Comparison of ENCODE assay signal across 25 cellular contexts in genomic region chr3:194728986-194729385, GRCh38. TPM values are rescaled to one million over a fixed set of nuclear protein-coding genes. Genes with fewer than 3 reads are reported as not detected.
A peak's percentile ranks its signal among the peaks of the same experiment; 100 is the strongest.
DNase-seq lines count a peak whose midpoint lies in the region; FAIRE-seq and TF ChIP-seq lines count a peak whose summit lies in the region.
"Had no signal": no experiment of that assay in that cellular context is flagged by ENCODE, and none has a peak within 500 bp of the region (broad histone marks: within the 10 kb centered on the region; RNA-seq: fewer than 3 reads in every experiment).

No MANE protein-coding gene starts in this region.

- H2BK12ac ChIP-seq in H1 (ENCODE audit: low read depth, low read length): no peak overlapping the region

- CTCF ChIA-PET in H1 (lab: Charles Lee; ENCODE audit: partially characterized antibody): interaction anchor here (0.7 to 2.0 kb wide), 5 partner anchors 10 to 199 kb away, joined by 3 to 5 read pairs (median 3); no protein-coding TSS in a partner anchor

- H2AK5ac ChIP-seq in H1 (ENCODE audit: low read depth, low read length): no peak overlapping the region

- peaks cover 2% of the 10 kb centered on the region; the same call in 1 of the 2 replicates for H3K9me3 ChIP-seq in OCI-LY3 (ENCODE audit: insufficient read depth, low read length)
- H3K9me3 ChIP-seq in H1 (ENCODE audit: insufficient read depth in 2 of 2, low read depth in 1 of 2, low read length in 1 of 2): no peaks in the 10 kb centered on the region
- H3K9me3 ChIP-seq in tibial nerve: no peaks in the 10 kb centered on the region
- H3K9me3 ChIP-seq: A549, BE2C had no signal

- H3K4me2 ChIP-seq in OCI-LY3 (ENCODE audit: low read length) (peak overlapping the region; percentile 35), H1 (ENCODE audit: insufficient read depth in 1 of 2, low read depth in 2 of 2, low read length in 2 of 2) (no peak overlapping the region)
- H3K4me2 ChIP-seq: A549; BLaER1 treated with 17β-estradiol and CSF1 and Interleukin-3, amounts not matched to agents 10 nM and 100 nM had no signal

- no peak overlapping the region for H3K27ac ChIP-seq in OCI-LY3 (ENCODE audit: low read length)
- H3K27ac ChIP-seq in H1 (ENCODE audit: low read depth, low read length): no peak overlapping the region
- H3K27ac ChIP-seq in tibial nerve: no peak overlapping the region
- H3K27ac ChIP-seq: A549; BLaER1 treated with 17β-estradiol and CSF1 and Interleukin-3, amounts not matched to agents 10 nM and 100 nM; GM23248 had no signal

- H4K20me1 ChIP-seq in OCI-LY3 (ENCODE audit: insufficient read depth, low read length): no peaks in the 10 kb centered on the region
- no peaks in the 10 kb centered on the region for H4K20me1 ChIP-seq in H1 (replicated peaks in 1 of 2; ENCODE audit: control insufficient read depth in 1 of 2, insufficient read depth in 2 of 2, low read length in 2 of 2)
- H4K20me1 ChIP-seq: BLaER1 treated with 17β-estradiol and CSF1 and Interleukin-3, amounts not matched to agents 10 nM and 100 nM had no signal

- no peaks in the 10 kb centered on the region; the same call in 1 of the 2 replicates for H3K23me2 ChIP-seq in H1 (ENCODE audit: low read depth, low read length)

- no peak for TF ChIP-seq RAD21 in H1 (IDR thresholded peaks at IDR 0.05 in 1 of 2, conservative IDR thresholded peaks at IDR 0.05 in 1 of 2; ENCODE audit: low read depth in 2 of 2, low read length in 2 of 2)

- DNase-seq in NCI-H510A treated with DMSO at 0.1 percent for 48 hours (lab: John Stamatoyannopoulos, UW): peak; percentile 20
- no peak for DNase-seq in NCI-H510A (lab: John Stamatoyannopoulos, UW)
- no peak for DNase-seq in H1 (ENCODE audit: low read depth in 1 of 2, low spot score in 2 of 2)
- DNase-seq in tibial nerve (ENCODE audit: low spot score in 2 of 2): no peak
- no peak for DNase-seq in GM13977 (ENCODE audit: low spot score)
- DNase-seq: 8988T; ACHN; AML-193; BE2C; CD4-positive, alpha-beta T cell; CD8-positive, alpha-beta memory T cell; DMS 273 treated with DMSO at 0.1 percent for 48 hours; DMS79; EL; GF-D8; GM23248; HFFc6 had no signal

- no peaks in the 10 kb centered on the region for H3K79me1 ChIP-seq in H1 (ENCODE audit: low read depth, low read length)

- no peak for TF ChIP-seq CTCF in OCI-LY3 (IDR thresholded peaks at IDR 0.05; ENCODE audit: low read depth, low read length)
- TF ChIP-seq CTCF in H1 (IDR thresholded peaks at IDR 0.05; ENCODE audit: control extremely low read depth in 1 of 3, insufficient read depth in 1 of 3, low read depth in 1 of 3, low read length in 3 of 3): no peak
- no peak for TF ChIP-seq CTCF in tibial nerve (IDR thresholded peaks at IDR 0.05)
- TF ChIP-seq CTCF in GM13977 (IDR thresholded peaks at IDR 0.05; ENCODE audit: extremely low read depth, insufficient read depth, missing control alignments): no peak

- H2AFZ ChIP-seq in OCI-LY3 (ENCODE audit: low read depth, low read length) (no peak overlapping the region), H1 (ENCODE audit: low read length) (0 out of 2 replicates have a peak overlapping the region, but pooled peaks have one; percentile 36)
- H2AFZ ChIP-seq: GM23248 had no signal

- TF ChIP-seq POLR2A in H1 (IDR thresholded peaks at IDR 0.05; ENCODE audit: control extremely low read depth in 1 of 2, low read depth in 2 of 2, low read length in 2 of 2) (no peak), tibial nerve (IDR thresholded peaks at IDR 0.05) (no peak)

- no peak overlapping the region for H3K23ac ChIP-seq in H1 (ENCODE audit: insufficient read length)

- no peak overlapping the region for H2BK15ac ChIP-seq in H1 (ENCODE audit: low read length)

- no peak overlapping the region for H3K4ac ChIP-seq in H1 (replicated peaks; ENCODE audit: insufficient read length, low read depth, low read length)

- no peak overlapping the region for H2BK20ac ChIP-seq in H1 (ENCODE audit: low read length)

- no peak overlapping the region for H4K5ac ChIP-seq in H1 (ENCODE audit: insufficient read length, low read depth, low read length)

- H2BK120ac ChIP-seq in H1 (replicated peaks; ENCODE audit: low read depth, low read length): no peak overlapping the region

- FAIRE-seq in H1 (lab: Jason Lieb, UNC): no peak
- FAIRE-seq: A549, D721Med, GM12892, GM19239, H54 had no signal

- H2BK5ac ChIP-seq in H1 (ENCODE audit: low read depth, low read length): no peak overlapping the region

- in situ Hi-C loops in GM13977 (cut with MboI; ENCODE audit: low pct_unique_long_range_greater_than_20kb, low sequenced_read_pairs, unreplicated experiment): loop anchor here (5.0 kb wide), 1 partner anchor 38 kb away; no protein-coding TSS in a partner anchor

- H3K36me3 ChIP-seq in OCI-LY3 (replicated peaks; ENCODE audit: low read depth, low read length): no peaks in the 10 kb centered on the region
- H3K36me3 ChIP-seq in H1 (ENCODE audit: control insufficient read depth in 2 of 4, insufficient read depth in 4 of 4, low read length in 3 of 4): no peaks in the 10 kb centered on the region
- no peaks in the 10 kb centered on the region for H3K36me3 ChIP-seq in tibial nerve
- H3K36me3 ChIP-seq: BE2C; BLaER1 treated with 17β-estradiol and CSF1 and Interleukin-3, amounts not matched to agents 10 nM and 100 nM; HAP-1 had no signal

- peaks cover 93% of the 10 kb centered on the region for H3K27me3 ChIP-seq in OCI-LY3 (ENCODE audit: low read depth, low read length)
- no peaks in the 10 kb centered on the region; a peak in 1 of 7 replicates for H3K27me3 ChIP-seq in H1 (replicated peaks in 1 of 4; ENCODE audit: control insufficient read depth in 3 of 4, extremely low read depth in 1 of 4, insufficient read depth in 3 of 4, low read length in 3 of 4)
- no peaks in the 10 kb centered on the region for H3K27me3 ChIP-seq in tibial nerve
- H3K27me3 ChIP-seq: BE2C; BLaER1 treated with 17β-estradiol and CSF1 and Interleukin-3, amounts not matched to agents 10 nM and 100 nM had no signal

- H3K14ac ChIP-seq in H1 (ENCODE audit: insufficient read length): no peak overlapping the region

- TF ChIP-seq EP300 in H1 (IDR thresholded peaks at IDR 0.05; ENCODE audit: borderline replicate concordance in 1 of 2, low read depth in 2 of 2, low read length in 2 of 2): no peak
- TF ChIP-seq EP300 in tibial nerve (IDR thresholded peaks at IDR 0.05): no peak

- H3K4me1 ChIP-seq in OCI-LY3 (ENCODE audit: low read length) (peaks cover 12% of the 10 kb centered on the region), H1 (replicated peaks in 1 of 4; ENCODE audit: control insufficient read depth in 3 of 4, insufficient read depth in 4 of 4, low read length in 3 of 4) (no peaks in the 10 kb centered on the region; a peak in 1 of 7 replicates), tibial nerve (no peaks in the 10 kb centered on the region)

- H4K8ac ChIP-seq in H1 (ENCODE audit: extremely low read depth, insufficient read depth, low read length): no peak overlapping the region

- H3K4me3 ChIP-seq in OCI-LY3 (ENCODE audit: low read length) (no peak overlapping the region), H1 (ENCODE audit: extremely low read depth in 1 of 4, insufficient read depth in 2 of 4, low read depth in 3 of 4, low read length in 4 of 4) (no peak overlapping the region), tibial nerve (no peak overlapping the region)
- H3K4me3 ChIP-seq: A549; BLaER1 treated with 17β-estradiol and CSF1 and Interleukin-3, amounts not matched to agents 10 nM and 100 nM; GM23248; HAP-1 had no signal

- no peaks in the 10 kb centered on the region for H3K79me2 ChIP-seq in OCI-LY3 (ENCODE audit: low read length)
- H3K79me2 ChIP-seq in H1 (ENCODE audit: control insufficient read depth in 1 of 2, insufficient read depth in 2 of 2, low read length in 2 of 2): no peaks in the 10 kb centered on the region

- no peak overlapping the region for H4K91ac ChIP-seq in H1 (replicated peaks; ENCODE audit: insufficient read length, low read length)

- no peak overlapping the region for H3K18ac ChIP-seq in H1 (ENCODE audit: extremely low read depth, low read length)

- H3K9ac ChIP-seq in OCI-LY3 (ENCODE audit: low read length) (no peak overlapping the region), H1 (replicated peaks in 1 of 4; ENCODE audit: extremely low read depth in 1 of 4, low read depth in 3 of 4, low read length in 3 of 4) (no peak overlapping the region)
- H3K9ac ChIP-seq: BLaER1 treated with 17β-estradiol and CSF1 and Interleukin-3, amounts not matched to agents 10 nM and 100 nM; GM23248 had no signal

- POLR2A ChIA-PET in H1 (lab: Charles Lee; ENCODE audit: partially characterized antibody): no interaction called here

- WGBS in H1 (ENCODE audit: extremely low coverage in 1 of 2, insufficient coverage in 1 of 2, insufficient read length in 1 of 2, insufficient replicate concordance in 2 of 2, low coverage in 1 of 2, low lambda C conversion rate in 2 of 2, missing lambda C conversion rate in 1 of 2), 2 experiments: 84% methylated on average over 2 of the region's 2 CpGs; no CpG with 5 or more reads in 1 of the 2 experiments
- WGBS in tibial nerve, 2 donors: 87 to 98% methylated on average over 2 of the region's 2 CpGs

- no peak overlapping the region for H3K56ac ChIP-seq in H1 (replicated peaks; ENCODE audit: insufficient read length, low read depth, low read length)

TF ChIP-seq in H1, 55 proteins besides CTCF, POLR2A, EP300 and RAD21 (continues in another document):
- TF ChIP-seq NRF1 (IDR thresholded peaks at IDR 0.05; ENCODE audit: low read depth, low read length): no peak
- TF ChIP-seq ASH2L (IDR thresholded peaks at IDR 0.05; ENCODE audit: low read length): no peak

RNA-seq across cellular contexts. Expression of gene FAM43A, which starts 43.3 kb away (rescaled TPM):
- total RNA-seq in H1 (2021; fragmentation: NEBNext Ultra II Directional; extraction: Animal tissue kit (Norgen Biotek cat#: 25700)): 2.6 and 2.9 TPM in 2 replicates
- 2.3 and 4.9 TPM in 2 replicates for polyA plus RNA-seq in H1 (2011; rRNA removed)
- polyA plus RNA-seq in H1 (2011; cell fraction: cytosol; rRNA removed): 4.3 TPM
- 4.0 TPM for polyA plus RNA-seq in H1 (2011; cell fraction: nucleus; rRNA removed)
- 1.9 to 2.7 TPM (median 1.9 TPM) in 4 replicates for polyA plus RNA-seq in H1 (2012, experiment 1 of 2)
- 2.4 TPM for polyA plus RNA-seq in H1 (2012, experiment 2 of 2)
- 1.3 TPM for polyA plus RNA-seq in H1 (2013, experiment 1 of 2)
- 1.4 TPM for polyA plus RNA-seq in H1 (2013, experiment 2 of 2)
- 0.44 and 0.66 TPM in 2 replicates for polyA minus RNA-seq in H1 (2011; rRNA and poly(A)+ RNA removed)
- 2.2 TPM for polyA minus RNA-seq in H1 (2011; cell fraction: cytosol; rRNA and poly(A)+ RNA removed)
- 5.6 TPM for polyA minus RNA-seq in H1 (2011; cell fraction: nucleus; rRNA and poly(A)+ RNA removed)
- 10 to 100 TPM; 19.8 to 47.7 (median 35.8) TPM for total RNA-seq in tibial nerve

RNA-seq across cellular contexts. Expression of gene LSG1, which starts 57.0 kb away (rescaled TPM):
- 47.6 and 49.9 TPM in 2 replicates for total RNA-seq in H1 (2021; fragmentation: NEBNext Ultra II Directional; extraction: Animal tissue kit (Norgen Biotek cat#: 25700))
- 17.8 and 23.7 TPM in 2 replicates for polyA plus RNA-seq in H1 (2011; rRNA removed)
- polyA plus RNA-seq in H1 (2011; cell fraction: cytosol; rRNA removed): 27.4 TPM
- polyA plus RNA-seq in H1 (2011; cell fraction: nucleus; rRNA removed): 40.1 TPM
- polyA plus RNA-seq in H1 (2012, experiment 1 of 2): 32.9 to 45.5 TPM (median 41.1 TPM) in 4 replicates
- 6.7 TPM for polyA plus RNA-seq in H1 (2012, experiment 2 of 2)
- 42.5 TPM for polyA plus RNA-seq in H1 (2013, experiment 1 of 2)
- polyA plus RNA-seq in H1 (2013, experiment 2 of 2): 40.4 TPM
- polyA minus RNA-seq in H1 (2011; rRNA and poly(A)+ RNA removed): 52.6 and 90.4 TPM in 2 replicates
- polyA minus RNA-seq in H1 (2011; cell fraction: cytosol; rRNA and poly(A)+ RNA removed): 36.5 TPM
- polyA minus RNA-seq in H1 (2011; cell fraction: nucleus; rRNA and poly(A)+ RNA removed): 57.7 TPM
- 10 to 100 TPM; 24.9 to 64.5 (median 39.3) TPM for total RNA-seq in tibial nerve
